In the genomic region with DNA sequence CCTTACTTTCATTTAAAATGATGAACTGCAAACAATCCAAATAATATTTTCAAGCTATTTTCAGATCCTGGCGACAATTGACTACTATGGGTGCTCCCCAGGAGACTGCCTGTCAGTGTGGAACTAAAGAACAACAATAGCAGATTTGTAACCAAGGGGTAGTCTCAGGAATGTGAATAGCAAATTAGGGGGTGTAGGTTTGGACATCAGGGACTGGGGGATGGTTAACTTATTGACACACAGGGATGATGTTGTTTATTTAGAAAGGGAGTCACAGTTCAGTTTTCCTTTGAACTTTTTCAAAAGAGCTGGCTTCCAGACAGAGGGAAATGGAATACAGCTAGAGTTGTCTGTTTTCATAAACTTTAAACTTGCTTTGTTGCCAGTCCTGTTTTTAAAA, we compare ENCODE assay signal across 17 cellular contexts.
DNase-seq lines count a peak whose midpoint lies in the region; ATAC-seq and TF ChIP-seq lines count a peak whose summit lies in the region.
"Had no signal": no experiment of that assay in that cellular context is flagged by ENCODE, and none has a peak within 500 bp of the region (broad histone marks: within the 10 kb centered on the region; RNA-seq: fewer than 3 reads in every experiment).

No MANE protein-coding gene starts in this region.

- POLR2A ChIA-PET in activated CD4-positive, alpha-beta T cell treated with anti-CD3 and anti-CD28 coated beads for 36 hours (lab: Charles Lee), result no interaction called here

- no peaks in the 10 kb centered on the region for H3K36me3 ChIP-seq in iPS-20b (ENCODE audit: insufficient read depth, low read depth, low read length)
- H3K36me3 ChIP-seq: SJCRH30 had no signal

- no peaks in the 10 kb centered on the region for H3K36me3 Mint-ChIP-seq in neural crest cell (ENCODE audit: low read depth)
- no peaks in the 10 kb centered on the region for H3K36me3 Mint-ChIP-seq in activated CD4-positive, alpha-beta T cell treated with anti-CD3 and anti-CD28 coated beads for 36 hours (ENCODE audit: low read depth)

- peak overlapping the region; percentile 9; the same call in 1 of the 2 replicates for H3K4me3 ChIP-seq in iPS-20b (ENCODE audit: low read length)
- H3K4me3 ChIP-seq: SJCRH30 had no signal

- H3K27ac ChIP-seq in iPS-20b (ENCODE audit: low read length), result no peak overlapping the region
- H3K27ac ChIP-seq: SJCRH30 had no signal

- peak; percentile 11 for DNase-seq in astrocyte of the hippocampus (ENCODE audit: low read depth, low spot score)
- no peak for DNase-seq in neural crest cell (ENCODE audit: low read depth, low spot score)
- DNase-seq in germinal center (ENCODE audit: low spot score), result no peak
- no peak for DNase-seq in activated CD4-positive, alpha-beta T cell treated with anti-CD3 and anti-CD28 coated beads for 36 hours
- no peak for DNase-seq in Right ventricle myocardium superior
- DNase-seq: ACHN, C1 segment of cervical spinal cord, GOT3, MM.1S, NCI-H1092 treated with DMSO at 0.1 percent for 48 hours, NCI-H146, NCI-H2081, NCI-H2171 treated with DMSO at 0.1 percent for 48 hours, NCI-H510A treated with DMSO at 0.1 percent for 48 hours, SJCRH30 had no signal

- intact Hi-C loops in activated CD4-positive, alpha-beta T cell treated with anti-CD3 and anti-CD28 coated beads for 36 hours (cut with DNase I, micrococcal nuclease), result no loop called here
- intact Hi-C loops in Right ventricle myocardium superior (cut with DNase I), result no loop called here

- CTCF ChIA-PET in activated CD4-positive, alpha-beta T cell treated with anti-CD3 and anti-CD28 coated beads for 36 hours (lab: Charles Lee), result no interaction called here

- no peaks in the 10 kb centered on the region for H3K27me3 Mint-ChIP-seq in neural crest cell (ENCODE audit: low read depth)
- H3K27me3 Mint-ChIP-seq in activated CD4-positive, alpha-beta T cell treated with anti-CD3 and anti-CD28 coated beads for 36 hours, result peaks cover 7% of the 10 kb centered on the region

- ATAC-seq in HG02623 (IDR thresholded peaks at IDR 0.05; ENCODE audit: unreplicated experiment) (no peak), Right ventricle myocardium superior (ENCODE audit: poor library complexity) (no peak)
- no peak for ATAC-seq in activated CD4-positive, alpha-beta T cell treated with anti-CD3 and anti-CD28 coated beads for 36 hours

- TF ChIP-seq CTCF in neural crest cell (conservative IDR thresholded peaks at IDR 0.05), result no peak

- H3K27ac Mint-ChIP-seq in neural crest cell (ENCODE audit: unreplicated experiment), result peak overlapping the region; percentile 96
- no peak overlapping the region for H3K27ac Mint-ChIP-seq in activated CD4-positive, alpha-beta T cell treated with anti-CD3 and anti-CD28 coated beads for 36 hours

- H3K4me1 Mint-ChIP-seq in neural crest cell, result peaks cover 27% of the 10 kb centered on the region
- H3K4me1 Mint-ChIP-seq in activated CD4-positive, alpha-beta T cell treated with anti-CD3 and anti-CD28 coated beads for 36 hours, result no peaks in the 10 kb centered on the region

- peaks cover 3% of the 10 kb centered on the region for H3K9me3 Mint-ChIP-seq in neural crest cell
- H3K9me3 Mint-ChIP-seq in activated CD4-positive, alpha-beta T cell treated with anti-CD3 and anti-CD28 coated beads for 36 hours (ENCODE audit: low read depth), result peaks cover 4% of the 10 kb centered on the region

- no peaks in the 10 kb centered on the region for H3K27me3 ChIP-seq in iPS-20b (ENCODE audit: insufficient read depth, low read length)
- H3K27me3 ChIP-seq: SJCRH30 had no signal

- H3K4me1 ChIP-seq in iPS-20b (ENCODE audit: insufficient read depth, low read length), result peaks cover 19% of the 10 kb centered on the region
- H3K4me1 ChIP-seq: SJCRH30 had no signal

- no peaks in the 10 kb centered on the region for H3K9me3 ChIP-seq in iPS-20b (ENCODE audit: insufficient read depth, low read depth, low read length)
- H3K9me3 ChIP-seq: SJCRH30 had no signal

- peak overlapping the region; percentile 47 for H3K4me3 Mint-ChIP-seq in neural crest cell
- no peak overlapping the region for H3K4me3 Mint-ChIP-seq in activated CD4-positive, alpha-beta T cell treated with anti-CD3 and anti-CD28 coated beads for 36 hours

- H3K9ac ChIP-seq in iPS-20b (ENCODE audit: low read depth, low read length), result no peak overlapping the region
